Comparison of ENCODE assay signal across 11 cellular contexts in genomic region chr14:51472881-51473280, GRCh38.
DNase-seq lines count a peak whose midpoint lies in the region; TF ChIP-seq lines count a peak whose summit lies in the region.
"Had no signal": no experiment of that assay in that cellular context is flagged by ENCODE, and none has a peak within 500 bp of the region (broad histone marks: within the 10 kb centered on the region; RNA-seq: fewer than 3 reads in every experiment).

No MANE protein-coding gene starts in this region.

- H3K27ac ChIP-seq in tibial nerve (peak overlapping the region in 1 of 4 donors; percentile 4), stomach (no peak overlapping the region)

- TF ChIP-seq CTCF in AG10803 (conservative IDR thresholded peaks at IDR 0.05; ENCODE audit: low read length) (no peak), HFFc6 (IDR thresholded peaks at IDR 0.05) (no peak), fibroblast of the aortic adventitia (IDR thresholded peaks at IDR 0.05; ENCODE audit: insufficient read depth, low read length) (no peak), CD14-positive monocyte (IDR thresholded peaks at IDR 0.05) (no peak), tibial nerve (IDR thresholded peaks at IDR 0.05) (no peak), stomach (IDR thresholded peaks at IDR 0.05) (no peak)

- peak overlapping the region; percentile 84 for H3K27ac Mint-ChIP-seq in HFFc6
- no peak overlapping the region for H3K27ac Mint-ChIP-seq in CD14-positive monocyte

- H3K9me3 ChIP-seq in tibial nerve (no peaks in the 10 kb centered on the region), stomach (no peaks in the 10 kb centered on the region)

- TF ChIP-seq EP300 in tibial nerve (IDR thresholded peaks at IDR 0.05) (no peak), stomach (IDR thresholded peaks at IDR 0.05) (no peak)

- H3K27me3 Mint-ChIP-seq in HFFc6 (ENCODE audit: insufficient read depth) = no peaks in the 10 kb centered on the region
- H3K27me3 Mint-ChIP-seq in CD14-positive monocyte (ENCODE audit: low read depth in 3 of 3) = peaks cover 0 to 4% (median 2%) of the 10 kb centered on the region in 3 donors

- DNase-seq in AG10803 (ENCODE audit: low read depth) (peak; percentile 27), HFFc6 (peak; percentile 14), RPMI7951 (ENCODE audit: low read depth) (peak; percentile 71), fibroblast of the aortic adventitia (ENCODE audit: low read depth) (peak; percentile 32), CD14-positive monocyte (ENCODE audit: low spot score) (no peak), tibial nerve (ENCODE audit: low spot score in 2 of 2) (no peak), stomach (no peak), SHP77 (lab: John Stamatoyannopoulos, UW) (no peak)
- DNase-seq: NCI-H226, posterior cingulate gyrus, T-helper 2 cell had no signal

- H3K4me1 Mint-ChIP-seq in HFFc6 (ENCODE audit: low read depth) (peaks cover 42% of the 10 kb centered on the region), CD14-positive monocyte (no peaks in the 10 kb centered on the region)

- no peaks in the 10 kb centered on the region for H3K36me3 ChIP-seq in tibial nerve
- no peaks in the 10 kb centered on the region for H3K36me3 ChIP-seq in stomach

- no peaks in the 10 kb centered on the region for H3K9me3 Mint-ChIP-seq in HFFc6
- peaks cover 2 to 11% (median 6%) of the 10 kb centered on the region in 7 donors for H3K9me3 Mint-ChIP-seq in CD14-positive monocyte

- TF ChIP-seq POLR2A in tibial nerve (IDR thresholded peaks at IDR 0.05) (no peak), stomach (IDR thresholded peaks at IDR 0.05) (no peak)

- peaks cover 0 to 8% (median 0%) of the 10 kb centered on the region in 4 donors for H3K4me1 ChIP-seq in tibial nerve
- peaks cover 0 to 7% (median 0%) of the 10 kb centered on the region in 4 donors for H3K4me1 ChIP-seq in stomach

- WGBS in tibial nerve, 2 donors = 33 to 39% methylated on average over 2 of the region's 2 CpGs
- WGBS in stomach, 5 donors = 14 to 43% (median 27%) methylated on average over 2 of the region's 2 CpGs

- H3K36me3 Mint-ChIP-seq in HFFc6 (ENCODE audit: low read depth) (no peaks in the 10 kb centered on the region), CD14-positive monocyte (no peaks in the 10 kb centered on the region)

- H3K27me3 ChIP-seq in tibial nerve = no peaks in the 10 kb centered on the region
- no peaks in the 10 kb centered on the region for H3K27me3 ChIP-seq in stomach

- intact Hi-C loops in CD14-positive monocyte (cut with micrococcal nuclease) (no loop called here), stomach (cut with DNase I; ENCODE audit: low total_unique reads) (no loop called here)

- H3K4me3 Mint-ChIP-seq in HFFc6 = no peak overlapping the region
- H3K4me3 Mint-ChIP-seq in CD14-positive monocyte = no peak overlapping the region

- H3K4me3 ChIP-seq in AG10803 (ENCODE audit: low read length) (no peak overlapping the region), fibroblast of the aortic adventitia (ENCODE audit: low read depth, low read length) (no peak overlapping the region), tibial nerve (no peak overlapping the region), stomach (no peak overlapping the region)

Comparison
In these comparisons a context has a peak if more than half of its experiments do, and no peak if none do; other contexts are left out.
1. DNase-seq: peak in AG10803 (single experiment), HFFc6 (single experiment), RPMI7951 (single experiment) and fibroblast of the aortic adventitia (single experiment); none in CD14-positive monocyte (single experiment), tibial nerve (0 of 2), stomach (single experiment) and SHP77 (0 of 2).